In genomic region chr12:132536102-132536876, GRCh38 we compare ENCODE assay signal across 14 cellular contexts.
"Had no signal": no experiment of that assay in that cellular context is flagged by ENCODE, and none has a peak within 500 bp of the region (broad histone marks: within the 10 kb centered on the region; RNA-seq: fewer than 3 reads in every experiment).

No MANE protein-coding gene starts in this region.

- H3K4me3 Mint-ChIP-seq: activated CD4-positive, alpha-beta memory T cell treated with anti-CD3 and anti-CD28 coated beads, Interleukin-2, amount 10 ng/mL, durations not matched to agents 7 days and 5 days; activated T-cell treated with anti-CD3 and anti-CD28 coated beads, Interleukin-2, amount 50 U/mL, for 4 hours; stimulated activated naive CD8-positive, alpha-beta T cell treated with anti-CD3 and anti-CD28 coated beads, Interleukin-15, amount 100 ng/mL, for 72 hours had no signal

- H3K27me3 Mint-ChIP-seq: activated CD4-positive, alpha-beta memory T cell treated with anti-CD3 and anti-CD28 coated beads, Interleukin-2, amount 10 ng/mL, durations not matched to agents 7 days and 5 days; stimulated activated naive CD8-positive, alpha-beta T cell treated with anti-CD3 and anti-CD28 coated beads, Interleukin-15, amount 100 ng/mL, for 72 hours had no signal

- DNase-seq: activated CD4-positive, alpha-beta memory T cell treated with anti-CD3 and anti-CD28 coated beads, Interleukin-2, amount 10 ng/mL, durations not matched to agents 7 days and 5 days; activated effector memory CD4-positive, alpha-beta T cell treated with Interleukin-2 at 50 U/mL for 16 hours; activated naive CD4-positive, alpha-beta T cell treated with anti-CD3 and anti-CD28 coated beads, Interleukin-2, amount 50 U/mL, for 16 hours; activated T-cell treated with anti-CD3 and anti-CD28 coated beads, Interleukin-2, amount 50 U/mL, for 4 hours; esophagus squamous epithelium; hypothalamus; left ventricle myocardium inferior; ovary; sigmoid colon; spleen; stimulated activated naive CD8-positive, alpha-beta T cell treated with anti-CD3 and anti-CD28 coated beads, Interleukin-15, amount 100 ng/mL, for 72 hours; T-helper 9 cell; upper lobe of right lung had no signal

- H3K27ac Mint-ChIP-seq: activated CD4-positive, alpha-beta memory T cell treated with anti-CD3 and anti-CD28 coated beads, Interleukin-2, amount 10 ng/mL, durations not matched to agents 7 days and 5 days; stimulated activated naive CD8-positive, alpha-beta T cell treated with anti-CD3 and anti-CD28 coated beads, Interleukin-15, amount 100 ng/mL, for 72 hours had no signal

- H3K27ac ChIP-seq: cardiac muscle cell, esophagus squamous epithelium, left ventricle myocardium inferior, ovary, sigmoid colon, spleen, upper lobe of right lung had no signal

- H3K4me1 Mint-ChIP-seq: activated CD4-positive, alpha-beta memory T cell treated with anti-CD3 and anti-CD28 coated beads, Interleukin-2, amount 10 ng/mL, durations not matched to agents 7 days and 5 days had no signal

- H3K27me3 ChIP-seq: cardiac muscle cell, esophagus squamous epithelium, ovary, sigmoid colon, spleen, upper lobe of right lung had no signal

- ATAC-seq: activated T-cell treated with anti-CD3 and anti-CD28 coated beads, Interleukin-2, amount 50 U/mL, for 4 hours; stimulated activated naive CD8-positive, alpha-beta T cell treated with anti-CD3 and anti-CD28 coated beads, Interleukin-15, amount 100 ng/mL, for 72 hours; upper lobe of right lung had no signal

- H3K36me3 ChIP-seq: cardiac muscle cell, left ventricle myocardium inferior, ovary, sigmoid colon, upper lobe of right lung had no signal

- H3K9me3 ChIP-seq: esophagus squamous epithelium, left ventricle myocardium inferior, ovary, sigmoid colon, spleen, upper lobe of right lung had no signal

- H3K4me1 ChIP-seq: esophagus squamous epithelium, left ventricle myocardium inferior, sigmoid colon, spleen, upper lobe of right lung had no signal

- H3K4me3 ChIP-seq: cardiac muscle cell, esophagus squamous epithelium, left ventricle myocardium inferior, ovary, sigmoid colon, spleen, upper lobe of right lung had no signal
